In genomic region chr12:6779667-6780459, GRCh38 we compare ENCODE assay signal across 16 cellular contexts. TPM values are rescaled to one million over a fixed set of nuclear protein-coding genes. Genes with fewer than 3 reads are reported as not detected.
DNase-seq lines count a peak whose midpoint lies in the region; ATAC-seq and TF ChIP-seq lines count a peak whose summit lies in the region.
"Had no signal": no experiment of that assay in that cellular context is flagged by ENCODE, and none has a peak within 500 bp of the region (broad histone marks: within the 10 kb centered on the region; RNA-seq: fewer than 3 reads in every experiment).

No MANE protein-coding gene starts in this region.

- H3K9me3 ChIP-seq in WERI-Rb-1 (ENCODE audit: severe bottlenecking) (no peaks in the 10 kb centered on the region), sigmoid colon (no peaks in the 10 kb centered on the region)
- H3K9me3 ChIP-seq: ascending aorta, neutrophil, spleen, upper lobe of right lung had no signal

- H3K36me3 Mint-ChIP-seq in activated CD4-positive, alpha-beta T cell treated with anti-CD3 and anti-CD28 coated beads, Interleukin-2, amount 10 ng/mL, durations not matched to agents 7 days and 5 days (ENCODE audit: low read depth), result peaks cover 2% of the 10 kb centered on the region
- H3K36me3 Mint-ChIP-seq in endothelial cell (ENCODE audit: low read depth, unreplicated experiment), result peaks cover 39% of the 10 kb centered on the region

- no peak for DNase-seq in activated CD4-positive, alpha-beta T cell treated with anti-CD3 and anti-CD28 coated beads, Interleukin-2, amount 10 ng/mL, durations not matched to agents 7 days and 5 days
- no peak for DNase-seq in activated CD4-positive, alpha-beta T cell treated with anti-CD3 and anti-CD28 coated beads for 48 hours
- DNase-seq in WERI-Rb-1 (no peak), endothelial cell (ENCODE audit: low spot score) (no peak), sigmoid colon (no peak), NCI-H2227 treated with DMSO at 0.1 percent for 48 hours (lab: John Stamatoyannopoulos, UW) (no peak), Ammon's horn (ENCODE audit: low spot score) (no peak)
- DNase-seq: effector memory CD8-positive, alpha-beta T cell; PC-3; upper lobe of right lung had no signal

- WGBS in sigmoid colon, 2 donors, result 66 to 84% methylated on average over 8 of the region's 8 CpGs

- peak overlapping the region; percentile 5 for H3K27ac ChIP-seq in WERI-Rb-1
- H3K27ac ChIP-seq in sigmoid colon, result peak overlapping the region; percentile 84 to 89 (median 88)
- H3K27ac ChIP-seq: upper lobe of right lung had no signal

- H3K4me1 Mint-ChIP-seq in activated CD4-positive, alpha-beta T cell treated with anti-CD3 and anti-CD28 coated beads, Interleukin-2, amount 10 ng/mL, durations not matched to agents 7 days and 5 days, result peaks cover 68% of the 10 kb centered on the region
- peaks cover 32% of the 10 kb centered on the region for H3K4me1 Mint-ChIP-seq in endothelial cell (ENCODE audit: unreplicated experiment)

- ATAC-seq in GM18858 (IDR thresholded peaks at IDR 0.05; ENCODE audit: unreplicated experiment), result no peak

- peak overlapping the region; percentile 84 for H3K27ac Mint-ChIP-seq in activated CD4-positive, alpha-beta T cell treated with anti-CD3 and anti-CD28 coated beads, Interleukin-2, amount 10 ng/mL, durations not matched to agents 7 days and 5 days
- peak overlapping the region; percentile 59 for H3K27ac Mint-ChIP-seq in endothelial cell (ENCODE audit: unreplicated experiment)

- no peaks in the 10 kb centered on the region for H3K9me3 Mint-ChIP-seq in activated CD4-positive, alpha-beta T cell treated with anti-CD3 and anti-CD28 coated beads, Interleukin-2, amount 10 ng/mL, durations not matched to agents 7 days and 5 days
- no peaks in the 10 kb centered on the region for H3K9me3 Mint-ChIP-seq in endothelial cell (ENCODE audit: unreplicated experiment)
- H3K9me3 Mint-ChIP-seq: effector memory CD8-positive, alpha-beta T cell had no signal

- H3K4me1 ChIP-seq in sigmoid colon, result peaks cover 0 to 22% (median 19%) of the 10 kb centered on the region in 4 donors

- H3K27me3 Mint-ChIP-seq in activated CD4-positive, alpha-beta T cell treated with anti-CD3 and anti-CD28 coated beads, Interleukin-2, amount 10 ng/mL, durations not matched to agents 7 days and 5 days, result peaks cover 2% of the 10 kb centered on the region
- peaks cover 12% of the 10 kb centered on the region for H3K27me3 Mint-ChIP-seq in endothelial cell (ENCODE audit: unreplicated experiment)

- POLR2A ChIA-PET in activated CD4-positive, alpha-beta T cell treated with anti-CD3 and anti-CD28 coated beads, Interleukin-2, amount 10 ng/mL, durations not matched to agents 7 days and 5 days (lab: Charles Lee), result interaction anchor here (1.2 kb wide), 1 partner anchor 10 kb away, joined by 4 read pairs; the partner anchor contains the start of gene CD4

- H3K4me3 ChIP-seq in WERI-Rb-1 (ENCODE audit: low read depth, low read length) (no peak overlapping the region), sigmoid colon (no peak overlapping the region)

- TF ChIP-seq EP300 in sigmoid colon (IDR thresholded peaks at IDR 0.05), result no peak

- TF ChIP-seq POLR2A in sigmoid colon (IDR thresholded peaks at IDR 0.05), result no peak

- H3K27me3 ChIP-seq in WERI-Rb-1 (ENCODE audit: insufficient read depth, low read depth, severe bottlenecking) (no peaks in the 10 kb centered on the region), sigmoid colon (no peaks in the 10 kb centered on the region)
- H3K27me3 ChIP-seq: ascending aorta, upper lobe of right lung had no signal

- H3K36me3 ChIP-seq in WERI-Rb-1 (peaks cover 32% of the 10 kb centered on the region), sigmoid colon (no peaks in the 10 kb centered on the region)
- H3K36me3 ChIP-seq: ascending aorta, neutrophil, upper lobe of right lung had no signal

- no peak overlapping the region for H3K4me3 Mint-ChIP-seq in activated CD4-positive, alpha-beta T cell treated with anti-CD3 and anti-CD28 coated beads, Interleukin-2, amount 10 ng/mL, durations not matched to agents 7 days and 5 days
- peak overlapping the region; percentile 66 for H3K4me3 Mint-ChIP-seq in endothelial cell (ENCODE audit: unreplicated experiment)

- intact Hi-C loops in sigmoid colon (cut with DNase I), result loop anchor here (1.0 to 5.0 kb wide), 5 partner anchors 27 to 165 kb away; partner anchors contain the start of genes MLF2 and ZNF384

- TF ChIP-seq CTCF in WERI-Rb-1 (IDR thresholded peaks at IDR 0.05; ENCODE audit: low read depth, low read length) (no peak), endothelial cell (IDR thresholded peaks at IDR 0.05; ENCODE audit: unreplicated experiment) (no peak), sigmoid colon (IDR thresholded peaks at IDR 0.05) (no peak)

- CTCF ChIA-PET in activated CD4-positive, alpha-beta T cell treated with anti-CD3 and anti-CD28 coated beads, Interleukin-2, amount 10 ng/mL, durations not matched to agents 7 days and 5 days (lab: Charles Lee), result interaction anchor here (0.9 to 14.2 kb wide), 8 partner anchors 8 to 222 kb away, joined by 5 to 120 read pairs (median 9); partner anchors contain the start of genes CD4, LAG3, MLF2 and PTMS

RNA-seq across cellular contexts. Expression of gene LAG3, which starts 7.5 kb away (rescaled TPM):
- 10 to 100 TPM; 12.0 to 13.1 TPM for total RNA-seq in activated CD4-positive, alpha-beta T cell treated with anti-CD3 and anti-CD28 coated beads, Interleukin-2, amount 10 ng/mL, durations not matched to agents 7 days and 5 days
- total RNA-seq in endothelial cell (ENCODE audit: unreplicated experiment), result 7.6 TPM
- total RNA-seq in sigmoid colon, result 1 to 10 TPM; 1.4 to 6.9 (median 3.0) TPM
- polyA plus RNA-seq in sigmoid colon, result 1 to 10 TPM in 2 of 3 donors, under 1 TPM in 1; 0.60 to 4.2 (median 1.4) TPM
- total RNA-seq: ascending aorta, glomerular endothelial cell had no signal

RNA-seq across cellular contexts. Expression of gene CD4, which starts 9.5 kb away (rescaled TPM):
- 100 to 1,000 TPM; 219 to 227 TPM for total RNA-seq in activated CD4-positive, alpha-beta T cell treated with anti-CD3 and anti-CD28 coated beads, Interleukin-2, amount 10 ng/mL, durations not matched to agents 7 days and 5 days
- 4.7 TPM for total RNA-seq in endothelial cell (ENCODE audit: unreplicated experiment)
- 10 to 100 TPM in 3 of 4 donors, 1 to 10 TPM in 1; 2.5 to 12.8 (median 11.5) TPM for total RNA-seq in sigmoid colon
- 10 to 100 TPM in 2 of 3 donors, 1 to 10 TPM in 1; 4.8 to 29.7 (median 26.6) TPM for polyA plus RNA-seq in sigmoid colon
- total RNA-seq: A673, glomerular endothelial cell, PC-3 had no signal

RNA-seq across cellular contexts. Expression of gene PTMS, which starts 13.7 kb away (rescaled TPM):
- 10 to 100 TPM; 16.4 to 25.6 TPM for total RNA-seq in activated CD4-positive, alpha-beta T cell treated with anti-CD3 and anti-CD28 coated beads, Interleukin-2, amount 10 ng/mL, durations not matched to agents 7 days and 5 days
- total RNA-seq in endothelial cell (ENCODE audit: unreplicated experiment) (864 TPM), sigmoid colon (100 to 1,000 TPM; 196 to 392 (median 255) TPM)
- 100 to 1,000 TPM in 2 of 3 donors, 10 to 100 TPM in 1; 93.2 to 198 (median 174) TPM for polyA plus RNA-seq in sigmoid colon

RNA-seq across cellular contexts. Expression of gene MLF2, which starts 26.9 kb away (rescaled TPM):
- total RNA-seq in activated CD4-positive, alpha-beta T cell treated with anti-CD3 and anti-CD28 coated beads, Interleukin-2, amount 10 ng/mL, durations not matched to agents 7 days and 5 days, result 10 to 100 TPM; 90.7 to 95.4 TPM
- total RNA-seq in endothelial cell (ENCODE audit: unreplicated experiment), result 118 TPM
- total RNA-seq in sigmoid colon, result 100 to 1,000 TPM; 148 to 163 (median 159) TPM
- polyA plus RNA-seq in sigmoid colon, result 100 to 1,000 TPM; 157 to 220 (median 178) TPM

RNA-seq across cellular contexts. Expression of gene GPR162, which starts 41.8 kb away (rescaled TPM):
- total RNA-seq in activated CD4-positive, alpha-beta T cell treated with anti-CD3 and anti-CD28 coated beads, Interleukin-2, amount 10 ng/mL, durations not matched to agents 7 days and 5 days, result under 1 TPM; 0.25 to 0.29 TPM
- 52.7 TPM for total RNA-seq in endothelial cell (ENCODE audit: unreplicated experiment)
- 10 to 100 TPM in 2 of 4 donors, 1 to 10 TPM in 2; 6.4 to 16.1 (median 10.2) TPM for total RNA-seq in sigmoid colon
- 1 to 10 TPM; 1.2 to 7.6 (median 1.8) TPM for polyA plus RNA-seq in sigmoid colon
- total RNA-seq: PC-3 had no signal

Comparison
In these comparisons a context has a peak if more than half of its experiments do, and no peak if none do; other contexts are left out.
1. RNA of gene CD4, which starts 9.5 kb away (total RNA-seq): 219 to 227 TPM in activated CD4-positive, alpha-beta T cell treated with anti-CD3 and anti-CD28 coated beads, Interleukin-2, amount 10 ng/mL, durations not matched to agents 7 days and 5 days; 2.5 to 12.8 TPM in sigmoid colon and 4.7 TPM in endothelial cell (single experiment); every median in the first group is over 10 times any median in the second.
2. RNA of gene PTMS, which starts 13.7 kb away (total RNA-seq): 864 TPM in endothelial cell (single experiment) and 196 to 392 TPM in sigmoid colon; 16.4 to 25.6 TPM in activated CD4-positive, alpha-beta T cell treated with anti-CD3 and anti-CD28 coated beads, Interleukin-2, amount 10 ng/mL, durations not matched to agents 7 days and 5 days; every median in the first group is over 4 times any median in the second.